In the genomic region with DNA sequence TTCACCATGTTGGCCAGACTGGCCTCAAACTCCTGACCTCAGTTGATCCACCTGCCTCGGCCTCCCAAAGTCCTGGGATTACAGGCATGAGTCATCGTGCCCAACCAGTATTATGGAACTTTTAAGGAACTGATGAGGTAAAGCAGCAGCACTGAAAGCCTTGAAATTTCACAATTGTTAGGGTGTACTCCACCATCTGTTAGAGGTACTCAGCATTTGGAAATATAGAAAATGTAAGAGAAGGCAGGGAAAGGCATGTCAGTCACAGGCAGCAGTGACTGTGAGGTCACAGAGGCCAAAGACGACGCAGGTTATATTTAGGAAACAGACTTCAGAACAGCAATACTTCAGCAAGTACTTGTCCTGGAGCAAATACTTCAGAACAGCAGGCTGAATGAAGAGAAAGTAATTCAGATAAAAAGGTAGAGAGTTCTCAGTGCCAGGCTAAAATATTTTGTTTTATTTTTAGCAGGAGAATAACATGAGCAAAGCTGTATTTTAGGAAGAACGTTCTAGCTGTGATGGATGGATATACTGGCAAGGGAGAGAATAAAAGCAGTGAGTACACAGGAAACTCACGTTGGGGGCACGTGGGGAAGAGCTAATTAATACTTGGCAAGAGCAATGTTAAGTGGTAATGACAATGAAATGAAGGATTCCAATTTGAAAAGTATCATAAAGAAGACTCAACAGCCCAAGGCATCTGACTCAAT, we compare ENCODE assay signal across 15 cellular contexts.
DNase-seq lines count a peak whose midpoint lies in the region; ATAC-seq and TF ChIP-seq lines count a peak whose summit lies in the region.
"Had no signal": no experiment of that assay in that cellular context is flagged by ENCODE, and none has a peak within 500 bp of the region (broad histone marks: within the 10 kb centered on the region; RNA-seq: fewer than 3 reads in every experiment).

No MANE protein-coding gene starts in this region.

- no peak for TF ChIP-seq EP300 in esophagus muscularis mucosa (IDR thresholded peaks at IDR 0.05)

- H3K27ac ChIP-seq in esophagus muscularis mucosa (replicated peaks in 1 of 4), result peak overlapping the region; percentile 18 to 66 (median 48)
- H3K27ac ChIP-seq in esophagus squamous epithelium, result no peak overlapping the region
- H3K27ac ChIP-seq: hepatocyte, VCaP had no signal

- H3K4me3 Mint-ChIP-seq in naive B cell, result no peak overlapping the region

- H3K4me1 ChIP-seq in esophagus muscularis mucosa, result peaks cover 18 to 27% (median 21%) of the 10 kb centered on the region in 4 donors
- H3K4me1 ChIP-seq in esophagus squamous epithelium, result peaks cover 0 to 19% (median 3%) of the 10 kb centered on the region in 3 donors

- H3K36me3 ChIP-seq in esophagus muscularis mucosa, result no peaks in the 10 kb centered on the region
- peaks cover 0 to 4% (median 0%) of the 10 kb centered on the region in 3 donors for H3K36me3 ChIP-seq in esophagus squamous epithelium

- H3K27me3 ChIP-seq in esophagus muscularis mucosa (no peaks in the 10 kb centered on the region), esophagus squamous epithelium (no peaks in the 10 kb centered on the region)
- H3K27me3 ChIP-seq: hepatocyte had no signal

- H3K36me3 Mint-ChIP-seq in naive B cell, result peaks cover 5 to 27% of the 10 kb centered on the region in 2 donors

- ATAC-seq in naive B cell (ENCODE audit: low read depth in 2 of 2), result no peak
- no peak for ATAC-seq in HG03565 (IDR thresholded peaks at IDR 0.05; ENCODE audit: unreplicated experiment)
- ATAC-seq in GM21367 (IDR thresholded peaks at IDR 0.05; ENCODE audit: unreplicated experiment), result no peak
- no peak for ATAC-seq in GM19328 (IDR thresholded peaks at IDR 0.05; ENCODE audit: unreplicated experiment)
- ATAC-seq: GM12878 had no signal

- TF ChIP-seq CTCF in esophagus muscularis mucosa (IDR thresholded peaks at IDR 0.05) (no peak), esophagus squamous epithelium (IDR thresholded peaks at IDR 0.05) (no peak)

- no peaks in the 10 kb centered on the region for H3K9me3 Mint-ChIP-seq in naive B cell

- H3K27ac Mint-ChIP-seq in naive B cell, result peak overlapping the region in 5 of 6 donors; percentile 11 to 79 (median 23)

- WGBS in esophagus muscularis mucosa, result 35% methylated on average over 7 of the region's 7 CpGs
- WGBS in esophagus squamous epithelium, 2 donors, result 50 to 54% methylated on average over 5 to 7 of the region's 7 CpGs

- intact Hi-C loops in esophagus muscularis mucosa (cut with DNase I), result no loop called here
- intact Hi-C loops in esophagus squamous epithelium (cut with DNase I), result no loop called here

- H3K9me3 ChIP-seq in esophagus muscularis mucosa (no peaks in the 10 kb centered on the region), esophagus squamous epithelium (no peaks in the 10 kb centered on the region)

- H3K4me3 ChIP-seq in esophagus muscularis mucosa, result no peak overlapping the region
- no peak overlapping the region for H3K4me3 ChIP-seq in esophagus squamous epithelium
- H3K4me3 ChIP-seq: GM12878, hepatocyte had no signal

- H3K4me1 Mint-ChIP-seq in naive B cell, result peaks cover 29 to 51% (median 45%) of the 10 kb centered on the region in 3 donors

- DNase-seq in CD1c-positive myeloid dendritic cell (ENCODE audit: extremely low spot score), result peak; percentile 62
- DNase-seq in NCI-H69 (lab: John Stamatoyannopoulos, UW), result peak; percentile 32
- no peak for DNase-seq in esophagus muscularis mucosa (ENCODE audit: extremely low spot score)
- no peak for DNase-seq in naive B cell
- DNase-seq in esophagus squamous epithelium (lab: John Stamatoyannopoulos, UW), result no peak
- DNase-seq: activated CD8-positive, alpha-beta memory T cell treated with anti-CD3 and anti-CD28 coated beads, Interleukin-2, amount 50 U/mL, for 48 hours; DND-41; NCI-H526 treated with DMSO at 0.1 percent for 48 hours; stimulated activated CD4-positive, alpha-beta T cell treated with anti-CD3 and anti-CD28 coated beads, Interleukin-1b, Interleukin-23, amount 100 ng/mL, for 48 hours had no signal

- TF ChIP-seq POLR2A in esophagus muscularis mucosa (IDR thresholded peaks at IDR 0.05; ENCODE audit: low read depth) (no peak), esophagus squamous epithelium (IDR thresholded peaks at IDR 0.05) (no peak)

- no peaks in the 10 kb centered on the region for H3K27me3 Mint-ChIP-seq in naive B cell

Comparison
In these comparisons a context has a peak if more than half of its experiments do, and no peak if none do; other contexts are left out.
1. DNase-seq: peak in CD1c-positive myeloid dendritic cell (single experiment) and NCI-H69 (single experiment); none in esophagus muscularis mucosa (single experiment), naive B cell (single experiment) and esophagus squamous epithelium (single experiment).
2. H3K27ac ChIP-seq: peak in esophagus muscularis mucosa (4 of 4); none in esophagus squamous epithelium (0 of 4).